23 cellular contexts compared by ENCODE assay signal in genomic region chr14:69326611-69327010, GRCh38.
DNase-seq lines count a peak whose midpoint lies in the region; ATAC-seq and TF ChIP-seq lines count a peak whose summit lies in the region.
"Had no signal": no experiment of that assay in that cellular context is flagged by ENCODE, and none has a peak within 500 bp of the region (broad histone marks: within the 10 kb centered on the region; RNA-seq: fewer than 3 reads in every experiment).

No MANE protein-coding gene starts in this region.

- no peak overlapping the region for H2BK15ac ChIP-seq in neuronal stem cell (ENCODE audit: low read length)

- no peak overlapping the region for H3K27ac Mint-ChIP-seq in natural killer cell
- no peak overlapping the region for H3K27ac Mint-ChIP-seq in natural killer cell treated with Interleukin-12 subunit alpha and Interleukin-12 subunit beta and Interleukin-15 and Interleukin-18, amount 100 ng/mL, for 72 hours
- H3K27ac Mint-ChIP-seq in activated CD4-positive, alpha-beta memory T cell treated with anti-CD3 and anti-CD28 coated beads, Interleukin-2, amount 10 ng/mL, durations not matched to agents 7 days and 5 days, result no peak overlapping the region
- H3K27ac Mint-ChIP-seq: CD4-positive, CD25-positive, alpha-beta regulatory T cell had no signal

- peak; percentile 6 for DNase-seq in natural killer cell
- no peak for DNase-seq in natural killer cell treated with Interleukin-12 subunit alpha and Interleukin-12 subunit beta and Interleukin-15 and Interleukin-18, amount 100 ng/mL, for 72 hours (ENCODE audit: low spot score)
- DNase-seq in activated CD4-positive, alpha-beta memory T cell treated with anti-CD3 and anti-CD28 coated beads, Interleukin-2, amount 10 ng/mL, durations not matched to agents 7 days and 5 days, result peak; percentile 6
- no peak for DNase-seq in neuronal stem cell (ENCODE audit: low spot score)
- peak; percentile 3 for DNase-seq in uterus
- DNase-seq in MV-4-11 (lab: John Stamatoyannopoulos, UW), result no peak
- DNase-seq in GDM1 (lab: John Stamatoyannopoulos, UW), result no peak
- DNase-seq in ureter (ENCODE audit: low spot score), result no peak
- DNase-seq: CD4-positive, CD25-positive, alpha-beta regulatory T cell; COR-L47; DMS79; MG63; NCI-H1092; NCI-H1436 treated with DMSO at 0.1 percent for 48 hours; NCI-H2029; NCI-H2227 treated with DMSO at 0.1 percent for 48 hours; NCI-H510A treated with DMSO at 0.1 percent for 48 hours; NCI-H748 treated with DMSO at 0.1 percent for 48 hours; NK-92 treated with Interleukin-12 subunit alpha and Interleukin-12 subunit beta, amount 100 ng/mL, for 24 hours; SIG-M5 had no signal

- no peak overlapping the region for H3K27ac ChIP-seq in neuronal stem cell (replicated peaks; ENCODE audit: low read length)
- no peak overlapping the region for H3K27ac ChIP-seq in uterus
- H3K27ac ChIP-seq: RWPE1 had no signal

- H3K4me3 Mint-ChIP-seq in natural killer cell, result no peak overlapping the region
- no peak overlapping the region for H3K4me3 Mint-ChIP-seq in natural killer cell treated with Interleukin-12 subunit alpha and Interleukin-12 subunit beta and Interleukin-15 and Interleukin-18, amount 100 ng/mL, for 72 hours
- H3K4me3 Mint-ChIP-seq in activated CD4-positive, alpha-beta memory T cell treated with anti-CD3 and anti-CD28 coated beads, Interleukin-2, amount 10 ng/mL, durations not matched to agents 7 days and 5 days, result no peak overlapping the region
- H3K4me3 Mint-ChIP-seq: CD4-positive, CD25-positive, alpha-beta regulatory T cell had no signal

- no peak overlapping the region for H2AFZ ChIP-seq in neuronal stem cell (ENCODE audit: low read length)

- peak overlapping the region; percentile 6 for H3K18ac ChIP-seq in neuronal stem cell (ENCODE audit: low read length)

- POLR2A ChIA-PET in activated CD4-positive, alpha-beta memory T cell treated with anti-CD3 and anti-CD28 coated beads, Interleukin-2, amount 10 ng/mL, durations not matched to agents 7 days and 5 days (lab: Charles Lee), result no interaction called here

- TF ChIP-seq CTCF in natural killer cell (IDR thresholded peaks at IDR 0.05) (no peak), uterus (IDR thresholded peaks at IDR 0.05) (no peak)

- WGBS in neuronal stem cell (ENCODE audit: extremely low coverage in 2 of 2, insufficient read length in 2 of 2, insufficient replicate concordance in 1 of 2), 2 donors, result no CpG with 5 or more reads among the region's 6 CpGs

- H3K14ac ChIP-seq in neuronal stem cell (ENCODE audit: low read length), result no peak overlapping the region

- H3K4me1 ChIP-seq in neuronal stem cell (ENCODE audit: control insufficient read depth in 2 of 2, insufficient read depth in 1 of 2, low read depth in 1 of 2, low read length in 2 of 2) (peaks cover 7 to 11% of the 10 kb centered on the region in 2 donors), uterus (no peaks in the 10 kb centered on the region)

- H2BK120ac ChIP-seq in neuronal stem cell (ENCODE audit: low read depth, low read length), result no peak overlapping the region

- no peaks in the 10 kb centered on the region for H3K9me3 Mint-ChIP-seq in natural killer cell
- H3K9me3 Mint-ChIP-seq in natural killer cell treated with Interleukin-12 subunit alpha and Interleukin-12 subunit beta and Interleukin-15 and Interleukin-18, amount 100 ng/mL, for 72 hours, result no peaks in the 10 kb centered on the region
- no peaks in the 10 kb centered on the region for H3K9me3 Mint-ChIP-seq in activated CD4-positive, alpha-beta memory T cell treated with anti-CD3 and anti-CD28 coated beads, Interleukin-2, amount 10 ng/mL, durations not matched to agents 7 days and 5 days

- H3K4me3 ChIP-seq in neuronal stem cell (ENCODE audit: low read length in 2 of 2) (no peak overlapping the region), uterus (no peak overlapping the region)
- H3K4me3 ChIP-seq: K562, MG63 had no signal

- H2BK5ac ChIP-seq in neuronal stem cell (ENCODE audit: low read length), result no peak overlapping the region

- no peak for ATAC-seq in natural killer cell
- ATAC-seq in natural killer cell treated with Interleukin-12 subunit alpha and Interleukin-12 subunit beta and Interleukin-15 and Interleukin-18, amount 100 ng/mL, for 72 hours, result no peak
- ATAC-seq: HepG2, K562 had no signal

- no peaks in the 10 kb centered on the region for H3K4me1 Mint-ChIP-seq in natural killer cell
- no peaks in the 10 kb centered on the region for H3K4me1 Mint-ChIP-seq in natural killer cell treated with Interleukin-12 subunit alpha and Interleukin-12 subunit beta and Interleukin-15 and Interleukin-18, amount 100 ng/mL, for 72 hours (ENCODE audit: low read depth in 2 of 2)
- H3K4me1 Mint-ChIP-seq in activated CD4-positive, alpha-beta memory T cell treated with anti-CD3 and anti-CD28 coated beads, Interleukin-2, amount 10 ng/mL, durations not matched to agents 7 days and 5 days, result no peaks in the 10 kb centered on the region
- H3K4me1 Mint-ChIP-seq: CD4-positive, CD25-positive, alpha-beta regulatory T cell had no signal

- H4K8ac ChIP-seq in neuronal stem cell (ENCODE audit: low read depth, low read length), result no peak overlapping the region

- no peaks in the 10 kb centered on the region for H3K79me1 ChIP-seq in neuronal stem cell (ENCODE audit: low read depth, low read length)

- no peak overlapping the region for H3K23ac ChIP-seq in neuronal stem cell (ENCODE audit: low read depth, low read length, poor library complexity)

- CTCF ChIA-PET in activated CD4-positive, alpha-beta memory T cell treated with anti-CD3 and anti-CD28 coated beads, Interleukin-2, amount 10 ng/mL, durations not matched to agents 7 days and 5 days (lab: Charles Lee), result no interaction called here

- peaks cover 0 to 5% of the 10 kb centered on the region in 2 donors for H3K27me3 Mint-ChIP-seq in natural killer cell (ENCODE audit: low read depth in 2 of 2)
- H3K27me3 Mint-ChIP-seq in natural killer cell treated with Interleukin-12 subunit alpha and Interleukin-12 subunit beta and Interleukin-15 and Interleukin-18, amount 100 ng/mL, for 72 hours, result peaks cover 0 to 3% of the 10 kb centered on the region in 2 donors
- no peaks in the 10 kb centered on the region for H3K27me3 Mint-ChIP-seq in activated CD4-positive, alpha-beta memory T cell treated with anti-CD3 and anti-CD28 coated beads, Interleukin-2, amount 10 ng/mL, durations not matched to agents 7 days and 5 days
- H3K27me3 Mint-ChIP-seq: CD4-positive, CD25-positive, alpha-beta regulatory T cell had no signal

- H4K91ac ChIP-seq in neuronal stem cell (ENCODE audit: low read depth, low read length, poor library complexity), result no peak overlapping the region

- no peaks in the 10 kb centered on the region for H3K27me3 ChIP-seq in neuronal stem cell (ENCODE audit: control insufficient read depth in 3 of 3, insufficient read depth in 3 of 3, low read depth in 1 of 3, low read length in 3 of 3)
- H3K27me3 ChIP-seq in uterus, result no peaks in the 10 kb centered on the region
- H3K27me3 ChIP-seq: MG63 had no signal

- H3K4ac ChIP-seq in neuronal stem cell (ENCODE audit: low read length), result peak overlapping the region; percentile 18

- peaks cover 2 to 52% of the 10 kb centered on the region in 2 donors for H3K36me3 ChIP-seq in neuronal stem cell (replicated peaks in 1 of 2; ENCODE audit: control insufficient read depth in 2 of 2, insufficient read depth in 2 of 2, low read length in 2 of 2)
- H3K36me3 ChIP-seq in uterus, result no peaks in the 10 kb centered on the region
- H3K36me3 ChIP-seq: MG63 had no signal

- no peak overlapping the region for H2AK5ac ChIP-seq in neuronal stem cell (ENCODE audit: low read depth, low read length)

- no peak overlapping the region for H3K9ac ChIP-seq in neuronal stem cell (ENCODE audit: low read depth, low read length, poor library complexity)

- no peak for TF ChIP-seq POLR2A in uterus (IDR thresholded peaks at IDR 0.05)

- no peaks in the 10 kb centered on the region for H3K36me3 Mint-ChIP-seq in natural killer cell
- H3K36me3 Mint-ChIP-seq in natural killer cell treated with Interleukin-12 subunit alpha and Interleukin-12 subunit beta and Interleukin-15 and Interleukin-18, amount 100 ng/mL, for 72 hours, result no peaks in the 10 kb centered on the region
- no peaks in the 10 kb centered on the region for H3K36me3 Mint-ChIP-seq in activated CD4-positive, alpha-beta memory T cell treated with anti-CD3 and anti-CD28 coated beads, Interleukin-2, amount 10 ng/mL, durations not matched to agents 7 days and 5 days (ENCODE audit: low read depth)
- H3K36me3 Mint-ChIP-seq: CD4-positive, CD25-positive, alpha-beta regulatory T cell had no signal

- no peak overlapping the region for H3K4me2 ChIP-seq in neuronal stem cell (ENCODE audit: insufficient read depth, low read length, poor library complexity, severe bottlenecking)

- intact Hi-C loops in natural killer cell (cut with micrococcal nuclease) (no loop called here), uterus (cut with DNase I; ENCODE audit: low total_unique reads) (no loop called here)

- H3K9me3 ChIP-seq in neuronal stem cell (replicated peaks in 1 of 2; ENCODE audit: control insufficient read depth in 2 of 2, insufficient read depth in 1 of 2, low read depth in 1 of 2, low read length in 2 of 2) (no peaks in the 10 kb centered on the region), uterus (no peaks in the 10 kb centered on the region)
- H3K9me3 ChIP-seq: MG63 had no signal

- H2BK12ac ChIP-seq in neuronal stem cell (ENCODE audit: low read length), result no peak overlapping the region

Comparison
In these comparisons a context has a peak if more than half of its experiments do, and no peak if none do; other contexts are left out.
1. DNase-seq: peak in natural killer cell (single experiment), activated CD4-positive, alpha-beta memory T cell treated with anti-CD3 and anti-CD28 coated beads, Interleukin-2, amount 10 ng/mL, durations not matched to agents 7 days and 5 days (single experiment) and uterus (2 of 2); none in natural killer cell treated with Interleukin-12 subunit alpha and Interleukin-12 subunit beta and Interleukin-15 and Interleukin-18, amount 100 ng/mL, for 72 hours (single experiment), neuronal stem cell (single experiment), MV-4-11 (single experiment), GDM1 (single experiment) and ureter (single experiment).